ENCODE assay signal across 19 cellular contexts in the genomic region with DNA sequence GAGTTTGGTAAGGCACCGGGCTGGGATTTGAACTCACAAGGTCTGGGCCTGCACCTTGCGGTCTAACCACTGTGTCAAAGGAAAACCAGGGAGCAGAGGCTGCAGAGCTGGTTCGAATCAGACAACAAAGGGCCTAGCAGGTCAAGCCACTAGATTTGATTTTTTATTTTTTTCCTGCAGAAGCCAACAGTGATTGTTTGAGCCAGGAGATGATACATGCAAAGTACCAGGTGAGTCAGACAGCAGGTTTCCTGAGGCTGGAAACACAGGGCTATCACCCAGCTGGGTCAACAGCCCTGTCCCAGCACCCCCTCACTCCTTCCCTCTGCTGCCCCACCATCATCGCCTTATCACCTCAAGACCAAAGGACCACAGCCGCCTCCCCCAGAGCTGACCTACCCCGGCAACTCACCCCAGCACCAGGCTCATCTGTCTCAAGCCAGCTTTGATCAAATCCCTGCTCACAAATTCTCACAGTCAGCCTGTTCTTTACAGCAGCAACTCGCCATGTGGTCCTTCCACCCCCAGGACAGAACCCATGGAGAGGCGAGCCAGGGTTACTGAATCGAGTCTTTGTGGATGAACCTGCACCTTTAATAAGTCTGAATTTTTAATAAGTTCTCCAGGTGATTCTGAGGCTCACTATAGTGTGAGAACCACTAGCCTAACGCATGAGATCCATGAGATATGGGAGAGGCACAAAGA. TPM values are rescaled to one million over a fixed set of nuclear protein-coding genes. Genes with fewer than 3 reads are reported as not detected.
A peak's percentile ranks its signal among the peaks of the same experiment; 100 is the strongest.
DNase-seq lines count a peak whose midpoint lies in the region; ATAC-seq and TF ChIP-seq lines count a peak whose summit lies in the region.
"Had no signal": no experiment of that assay in that cellular context is flagged by ENCODE, and none has a peak within 500 bp of the region (broad histone marks: within the 10 kb centered on the region; RNA-seq: fewer than 3 reads in every experiment).

No MANE protein-coding gene starts in this region.

- no peaks in the 10 kb centered on the region for H3K27me3 ChIP-seq in GM23338 (ENCODE audit: insufficient read depth)
- no peaks in the 10 kb centered on the region for H3K27me3 ChIP-seq in PC-9 (ENCODE audit: insufficient read depth, low read depth)
- H3K27me3 ChIP-seq in ovary, result no peaks in the 10 kb centered on the region
- H3K27me3 ChIP-seq: sigmoid colon had no signal

- H3K9me3 Mint-ChIP-seq in GM23338 (no peaks in the 10 kb centered on the region; the same call in 2 of the 3 replicates), progenitor cell of endocrine pancreas (ENCODE audit: low read depth) (no peaks in the 10 kb centered on the region)
- H3K9me3 Mint-ChIP-seq: HFFc6 had no signal

- intact Hi-C loops in PC-9 (cut with micrococcal nuclease; ENCODE audit: unreplicated experiment), result loop anchor here (10.0 kb wide), 1 partner anchor 476 kb away; a partner anchor contains a TSS
- intact Hi-C loops in ovary (cut with DNase I), result loop anchor here in 1 of 4 donors (10.0 kb wide), 1 partner anchor 626 kb away; no protein-coding TSS in a partner anchor

- DNase-seq in GM23338 (ENCODE audit: low spot score) (no peak), PC-9 (peak in 1 of 2 experiments; percentile 87), epithelial cell of esophagus (ENCODE audit: low read depth) (peak; percentile 73), progenitor cell of endocrine pancreas (ENCODE audit: low spot score, unreplicated experiment) (no peak), ovary (no peak), COLO829 (ENCODE audit: low spot score) (no peak)
- DNase-seq: activated CD4-positive, alpha-beta T cell treated with anti-CD3 and anti-CD28 coated beads for 36 hours; activated naive CD4-positive, alpha-beta T cell treated with Interleukin-2 at 50 U/mL for 16 hours; HFFc6; Karpas-422; NCI-H510A; occipital lobe; OCI-M1; sigmoid colon; T-helper 9 cell had no signal

- H3K4me1 Mint-ChIP-seq in GM23338 (peaks cover 41% of the 10 kb centered on the region), progenitor cell of endocrine pancreas (ENCODE audit: low read depth) (peaks cover 47% of the 10 kb centered on the region)
- H3K4me1 Mint-ChIP-seq: activated CD4-positive, alpha-beta T cell treated with anti-CD3 and anti-CD28 coated beads for 36 hours had no signal

- H3K4me2 ChIP-seq in GM23338 (no peak overlapping the region), PC-9 (peak overlapping the region; percentile 49)

- H4K20me1 ChIP-seq in GM23338 (replicated peaks; ENCODE audit: insufficient read depth) (no peaks in the 10 kb centered on the region), PC-9 (ENCODE audit: insufficient read depth) (no peaks in the 10 kb centered on the region)

- TF ChIP-seq EP300 in ovary (IDR thresholded peaks at IDR 0.05), result no peak

- H3K27ac ChIP-seq in GM23338 (ENCODE audit: low read depth), result no peak overlapping the region
- peak overlapping the region; percentile 57 for H3K27ac ChIP-seq in PC-9
- H3K27ac ChIP-seq in ovary, result no peak overlapping the region
- H3K27ac ChIP-seq: coronary artery, sigmoid colon had no signal

- H3K9me2 ChIP-seq in GM23338 (ENCODE audit: insufficient read depth), result no peaks in the 10 kb centered on the region
- no peaks in the 10 kb centered on the region for H3K9me2 ChIP-seq in PC-9 (ENCODE audit: insufficient read depth)

- H2AFZ ChIP-seq in GM23338 (peak overlapping the region; percentile 63; the same call in 1 of the 2 replicates), PC-9 (no peak overlapping the region)

- no peak for TF ChIP-seq CTCF in GM23338 (conservative IDR thresholded peaks at IDR 0.05; ENCODE audit: low read depth in 2 of 2)
- no peak for TF ChIP-seq CTCF in PC-9 (conservative IDR thresholded peaks at IDR 0.05)
- TF ChIP-seq CTCF in epithelial cell of esophagus (IDR thresholded peaks at IDR 0.05; ENCODE audit: insufficient read depth, low read depth, low read length, missing control alignments), result no peak
- TF ChIP-seq CTCF in progenitor cell of endocrine pancreas (IDR thresholded peaks at IDR 0.05; ENCODE audit: unreplicated experiment), result no peak
- TF ChIP-seq CTCF in ovary (IDR thresholded peaks at IDR 0.05), result no peak

- H3K4me3 ChIP-seq in GM23338, result no peak overlapping the region
- no peak overlapping the region for H3K4me3 ChIP-seq in PC-9
- H3K4me3 ChIP-seq in epithelial cell of esophagus (ENCODE audit: low read length), result no peak overlapping the region
- H3K4me3 ChIP-seq in ovary, result no peak overlapping the region
- H3K4me3 ChIP-seq: coronary artery, sigmoid colon had no signal

- H3K27ac Mint-ChIP-seq in GM23338 (no peak overlapping the region), progenitor cell of endocrine pancreas (peak overlapping the region; percentile 87)
- H3K27ac Mint-ChIP-seq: activated CD4-positive, alpha-beta T cell treated with anti-CD3 and anti-CD28 coated beads for 36 hours had no signal

- no peak for TF ChIP-seq POLR2A in ovary (IDR thresholded peaks at IDR 0.05)

- H3K4me3 Mint-ChIP-seq in GM23338 (no peak overlapping the region), progenitor cell of endocrine pancreas (ENCODE audit: low read depth) (no peak overlapping the region)
- H3K4me3 Mint-ChIP-seq: activated CD4-positive, alpha-beta T cell treated with anti-CD3 and anti-CD28 coated beads for 36 hours; HFFc6 had no signal

- WGBS in ovary, 3 donors, result 87 to 92% (median 90%) methylated on average over 10 of the region's 10 CpGs

- POLR2A ChIA-PET in PC-9 (lab: Charles Lee; ENCODE audit: unreplicated experiment), result interaction anchor here (0.7 to 1.9 kb wide), 5 partner anchors 11 to 150 kb away, joined by 3 to 14 read pairs (median 4); a partner anchor contains a TSS

- H3K36me3 Mint-ChIP-seq in GM23338 (ENCODE audit: low read depth), result no peaks in the 10 kb centered on the region
- no peaks in the 10 kb centered on the region for H3K36me3 Mint-ChIP-seq in progenitor cell of endocrine pancreas (ENCODE audit: insufficient read depth)

- no TSS peak for BruUV-seq in PC-9 (replicated peaks; lab: Mats Ljungman, UMichigan)

- H3K36me3 ChIP-seq in GM23338 (ENCODE audit: insufficient read depth) (no peaks in the 10 kb centered on the region), PC-9 (ENCODE audit: low read depth) (no peaks in the 10 kb centered on the region), ovary (no peaks in the 10 kb centered on the region)
- H3K36me3 ChIP-seq: sigmoid colon had no signal

- ATAC-seq in GM23338 (no peak), GM21423 (IDR thresholded peaks at IDR 0.05; ENCODE audit: unreplicated experiment) (no peak), HG03159 (IDR thresholded peaks at IDR 0.05; ENCODE audit: unreplicated experiment) (no peak)
- ATAC-seq: activated CD4-positive, alpha-beta T cell treated with anti-CD3 and anti-CD28 coated beads for 36 hours had no signal

- H3K9me3 ChIP-seq in PC-9 (ENCODE audit: insufficient read depth, low read depth) (no peaks in the 10 kb centered on the region), ovary (no peaks in the 10 kb centered on the region)
- H3K9me3 ChIP-seq: sigmoid colon had no signal

- H3F3A ChIP-seq in GM23338 (replicated peaks; ENCODE audit: low read depth), result no peaks in the 10 kb centered on the region
- peaks cover 57% of the 10 kb centered on the region for H3F3A ChIP-seq in PC-9 (ENCODE audit: insufficient read depth, low read depth)

- H3K27me3 Mint-ChIP-seq in GM23338 (ENCODE audit: insufficient read depth, low read depth, poor library complexity) (peaks cover 15% of the 10 kb centered on the region), progenitor cell of endocrine pancreas (no peaks in the 10 kb centered on the region)
- H3K27me3 Mint-ChIP-seq: activated CD4-positive, alpha-beta T cell treated with anti-CD3 and anti-CD28 coated beads for 36 hours had no signal

- CTCF ChIA-PET in PC-9 (lab: Charles Lee), result interaction anchor here (1.0 to 1.2 kb wide), 2 partner anchors 8 to 11 kb away, joined by 3 read pairs; no protein-coding TSS in a partner anchor

- no peaks in the 10 kb centered on the region for H3K79me2 ChIP-seq in GM23338 (replicated peaks; ENCODE audit: insufficient read depth)
- peaks cover 7% of the 10 kb centered on the region; the same call in 1 of the 2 replicates for H3K79me2 ChIP-seq in PC-9 (ENCODE audit: low read depth)

- H3K4me1 ChIP-seq in GM23338 (ENCODE audit: insufficient read depth) (peaks cover 13% of the 10 kb centered on the region), PC-9 (replicated peaks; ENCODE audit: insufficient read depth) (peaks cover 77% of the 10 kb centered on the region), ovary (ENCODE audit: insufficient read depth) (no peaks in the 10 kb centered on the region)

TF ChIP-seq in GM23338, 12 proteins besides CTCF, POLR2A, EP300 and RAD21:
- no peak for TF ChIP-seq POLR2AphosphoS5 (IDR thresholded peaks at IDR 0.05; ENCODE audit: low read depth)

RNA-seq across cellular contexts. Expression of a gene that starts 13.0 kb away (rescaled TPM):
- 109 and 134 TPM in 2 replicates for total RNA-seq in GM23338 (2014; rRNA removed; shearing (Covaris generic))
- polyA plus RNA-seq in GM23338 (2016; fragmentation: Nextera tagmentation; extraction: Ambion mirVana), result 105 and 112 TPM in 2 replicates
- 1,811 and 2,277 TPM in 2 replicates for total RNA-seq in PC-9 (2021)
- total RNA-seq in progenitor cell of endocrine pancreas, result 398 and 429 TPM in 2 replicates
- 100 to 1,000 TPM in 4 of 7 donors, 10 to 100 TPM in 3; 68.5 to 653 (median 144) TPM for total RNA-seq in ovary
- 100 to 1,000 TPM in 1 of 2 donors, 10 to 100 TPM in 1; 13.3 to 110 TPM for polyA plus RNA-seq in ovary
- total RNA-seq: activated CD4-positive, alpha-beta T cell treated with anti-CD3 and anti-CD28 coated beads for 36 hours had no signal

RNA-seq across cellular contexts. Expression of a gene that starts 22.4 kb away (rescaled TPM):
- 0.03 and 1.2 TPM in 2 replicates for total RNA-seq in GM23338 (2014; rRNA removed; shearing (Covaris generic))
- polyA plus RNA-seq in GM23338 (2016; fragmentation: Nextera tagmentation; extraction: Ambion mirVana) (not detected in 2 replicates), ovary (under 1 TPM; 0.11 to 0.22 TPM)
- total RNA-seq in PC-9 (2021) (41.9 and 49.9 TPM in 2 replicates), progenitor cell of endocrine pancreas (2.9 TPM in 2 replicates), ovary (1 to 10 TPM in 1 of 7 donors, under 1 TPM in 5, not detected in 1; 0.17 to 9.4 (median 0.46) TPM)
- total RNA-seq: activated CD4-positive, alpha-beta T cell treated with anti-CD3 and anti-CD28 coated beads for 36 hours; sigmoid colon had no signal

RNA-seq across cellular contexts. Expression of a gene that starts 30.8 kb away (rescaled TPM):
- total RNA-seq in GM23338 (2014; rRNA removed; shearing (Covaris generic)), result not detected in 2 replicates
- not detected in 2 replicates for polyA plus RNA-seq in GM23338 (2016; fragmentation: Nextera tagmentation; extraction: Ambion mirVana)
- 0.55 and 0.73 TPM in 2 replicates for total RNA-seq in PC-9 (2021)
- not detected in 2 replicates for total RNA-seq in progenitor cell of endocrine pancreas
- total RNA-seq in ovary, result not detected
- polyA plus RNA-seq in ovary, result not detected
- total RNA-seq: activated CD4-positive, alpha-beta T cell treated with anti-CD3 and anti-CD28 coated beads for 36 hours; epithelial cell of proximal tubule; HFFc6; occipital lobe; sigmoid colon had no signal
- polyA plus RNA-seq: sigmoid colon had no signal

RNA-seq across cellular contexts. Expression of a gene that starts 35.7 kb away (rescaled TPM):
- not detected in 2 replicates for total RNA-seq in GM23338 (2014; rRNA removed; shearing (Covaris generic))
- polyA plus RNA-seq in GM23338 (2016; fragmentation: Nextera tagmentation; extraction: Ambion mirVana), result not detected in 2 replicates
- 606 and 1,548 TPM in 2 replicates for total RNA-seq in PC-9 (2021)
- not detected in 2 replicates for total RNA-seq in progenitor cell of endocrine pancreas
- 1 to 10 TPM in 3 of 7 donors, under 1 TPM in 2, not detected in 2; 0.32 to 3.7 (median 3.2) TPM for total RNA-seq in ovary
- 1 to 10 TPM in 1 of 2 donors, under 1 TPM in 1; 0.16 to 1.1 TPM for polyA plus RNA-seq in ovary
- total RNA-seq: activated CD4-positive, alpha-beta T cell treated with anti-CD3 and anti-CD28 coated beads for 36 hours; HFFc6 had no signal

RNA-seq across cellular contexts. Expression of a gene that starts 45.6 kb away (rescaled TPM):
- total RNA-seq in GM23338 (2014; rRNA removed; shearing (Covaris generic)), result not detected in 2 replicates
- not detected in 2 replicates for polyA plus RNA-seq in GM23338 (2016; fragmentation: Nextera tagmentation; extraction: Ambion mirVana)
- 2.2 and 2.5 TPM in 2 replicates for total RNA-seq in PC-9 (2021)
- total RNA-seq in progenitor cell of endocrine pancreas, result not detected in 2 replicates
- total RNA-seq in ovary, result 1 to 10 TPM in 1 of 7 donors, under 1 TPM in 2, not detected in 4; 0.38 to 1.1 (median 0.75) TPM
- polyA plus RNA-seq in ovary, result not detected
- total RNA-seq: activated CD4-positive, alpha-beta T cell treated with anti-CD3 and anti-CD28 coated beads for 36 hours; epithelial cell of proximal tubule; sigmoid colon had no signal
